ENCODE assay signal across 22 cellular contexts in the genomic region with DNA sequence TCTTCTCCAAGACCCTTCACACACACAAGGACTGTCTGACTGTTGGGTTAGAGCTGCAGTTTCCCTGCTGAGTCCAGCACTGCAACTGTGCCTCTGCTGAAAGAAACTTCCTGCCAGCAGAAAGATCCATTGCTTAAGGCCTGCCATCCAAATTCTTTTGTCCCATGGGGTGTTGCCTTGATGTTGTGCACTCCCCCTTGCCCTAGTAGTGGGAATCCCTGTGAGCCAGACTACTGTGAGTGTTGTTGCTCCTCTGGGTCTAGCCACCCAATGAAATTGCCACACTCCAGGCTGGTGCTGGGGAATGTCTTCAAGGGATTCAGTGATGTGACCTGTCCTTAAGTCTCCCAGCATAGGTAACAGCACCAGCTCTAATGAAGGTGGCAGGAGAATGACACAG.
"Had no signal": no experiment of that assay in that cellular context is flagged by ENCODE, and none has a peak within 500 bp of the region (broad histone marks: within the 10 kb centered on the region; RNA-seq: fewer than 3 reads in every experiment).

No MANE protein-coding gene starts in this region.

- H3K27me3 ChIP-seq: colonic mucosa, esophagus squamous epithelium, gastrocnemius medialis, heart right ventricle, left lung had no signal

- H3K27ac ChIP-seq: colonic mucosa, epithelial cell of prostate, esophagus squamous epithelium, gastrocnemius medialis, heart right ventricle, left lung, lower lobe of right lung had no signal

- H3K9me3 ChIP-seq: colonic mucosa, esophagus squamous epithelium, gastrocnemius medialis, left lung, lower lobe of right lung, mucosa of descending colon had no signal

- DNase-seq: colonic mucosa; cortex of kidney; effector CD8-positive, alpha-beta T cell; effector memory CD8-positive, alpha-beta T cell; endodermal cell; erythroblast; esophagus squamous epithelium; foreskin fibroblast; foreskin melanocyte; gastrocnemius medialis; glutamatergic neuron; head of caudate nucleus; heart right ventricle; hippocampal formation; left cardiac atrium; left lung; left ventricle myocardium superior; lower lobe of right lung; mesenchymal stem cell; mucosa of descending colon had no signal

- ATAC-seq: effector memory CD8-positive, alpha-beta T cell; esophagus mucosa; gastrocnemius medialis; left lung; left ventricle myocardium superior; lower lobe of right lung; mucosa of descending colon had no signal

- H3K4me3 ChIP-seq: colonic mucosa, esophagus squamous epithelium, gastrocnemius medialis, heart right ventricle, left lung, lower lobe of right lung, mucosa of descending colon had no signal

- H3K4me1 ChIP-seq: colonic mucosa, esophagus squamous epithelium, left lung, lower lobe of right lung had no signal

- H3K36me3 ChIP-seq: colonic mucosa, esophagus squamous epithelium, gastrocnemius medialis, heart right ventricle, left lung, lower lobe of right lung had no signal
